In the genomic region with DNA sequence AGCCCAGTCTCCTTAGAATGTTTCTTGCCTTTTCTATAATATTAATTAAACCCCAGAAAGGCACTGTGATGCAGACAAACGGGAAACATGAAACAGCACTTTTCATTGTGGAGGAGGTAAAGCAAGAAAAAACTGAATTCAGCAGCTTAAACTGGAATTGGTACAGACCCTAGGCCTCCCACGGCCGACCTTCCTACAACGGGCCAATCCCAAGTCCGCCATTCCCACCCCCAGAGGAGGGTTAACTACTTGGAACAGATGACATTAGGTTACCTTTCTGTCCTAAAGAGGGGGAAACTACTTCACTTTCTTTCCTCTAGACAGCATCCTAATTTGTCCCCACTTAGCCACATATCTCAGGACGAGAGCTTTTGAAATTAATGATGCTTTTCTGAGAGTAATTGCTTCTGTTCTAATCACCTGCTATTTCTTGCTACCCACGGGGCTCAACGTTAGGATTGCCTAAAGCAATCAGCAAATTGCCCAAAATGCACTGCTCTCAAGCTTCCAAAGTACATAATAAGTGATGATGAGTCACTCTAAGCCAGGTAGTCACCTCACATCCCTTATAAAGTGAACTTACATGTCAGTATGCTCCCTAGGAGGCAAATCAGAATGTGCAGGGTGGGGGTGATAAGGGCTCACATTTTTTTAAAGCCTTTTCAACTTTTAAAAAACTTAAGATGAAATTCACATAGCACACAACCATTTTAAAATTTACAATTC, we compare ENCODE assay signal across 1 cellular context.
TF ChIP-seq lines count a peak whose summit lies in the region.

No MANE protein-coding gene starts in this region.

TF ChIP-seq in GM23338, 12 proteins besides CTCF, POLR2A, EP300 and RAD21 (continued from another document):
- TF ChIP-seq, protein P1, sequence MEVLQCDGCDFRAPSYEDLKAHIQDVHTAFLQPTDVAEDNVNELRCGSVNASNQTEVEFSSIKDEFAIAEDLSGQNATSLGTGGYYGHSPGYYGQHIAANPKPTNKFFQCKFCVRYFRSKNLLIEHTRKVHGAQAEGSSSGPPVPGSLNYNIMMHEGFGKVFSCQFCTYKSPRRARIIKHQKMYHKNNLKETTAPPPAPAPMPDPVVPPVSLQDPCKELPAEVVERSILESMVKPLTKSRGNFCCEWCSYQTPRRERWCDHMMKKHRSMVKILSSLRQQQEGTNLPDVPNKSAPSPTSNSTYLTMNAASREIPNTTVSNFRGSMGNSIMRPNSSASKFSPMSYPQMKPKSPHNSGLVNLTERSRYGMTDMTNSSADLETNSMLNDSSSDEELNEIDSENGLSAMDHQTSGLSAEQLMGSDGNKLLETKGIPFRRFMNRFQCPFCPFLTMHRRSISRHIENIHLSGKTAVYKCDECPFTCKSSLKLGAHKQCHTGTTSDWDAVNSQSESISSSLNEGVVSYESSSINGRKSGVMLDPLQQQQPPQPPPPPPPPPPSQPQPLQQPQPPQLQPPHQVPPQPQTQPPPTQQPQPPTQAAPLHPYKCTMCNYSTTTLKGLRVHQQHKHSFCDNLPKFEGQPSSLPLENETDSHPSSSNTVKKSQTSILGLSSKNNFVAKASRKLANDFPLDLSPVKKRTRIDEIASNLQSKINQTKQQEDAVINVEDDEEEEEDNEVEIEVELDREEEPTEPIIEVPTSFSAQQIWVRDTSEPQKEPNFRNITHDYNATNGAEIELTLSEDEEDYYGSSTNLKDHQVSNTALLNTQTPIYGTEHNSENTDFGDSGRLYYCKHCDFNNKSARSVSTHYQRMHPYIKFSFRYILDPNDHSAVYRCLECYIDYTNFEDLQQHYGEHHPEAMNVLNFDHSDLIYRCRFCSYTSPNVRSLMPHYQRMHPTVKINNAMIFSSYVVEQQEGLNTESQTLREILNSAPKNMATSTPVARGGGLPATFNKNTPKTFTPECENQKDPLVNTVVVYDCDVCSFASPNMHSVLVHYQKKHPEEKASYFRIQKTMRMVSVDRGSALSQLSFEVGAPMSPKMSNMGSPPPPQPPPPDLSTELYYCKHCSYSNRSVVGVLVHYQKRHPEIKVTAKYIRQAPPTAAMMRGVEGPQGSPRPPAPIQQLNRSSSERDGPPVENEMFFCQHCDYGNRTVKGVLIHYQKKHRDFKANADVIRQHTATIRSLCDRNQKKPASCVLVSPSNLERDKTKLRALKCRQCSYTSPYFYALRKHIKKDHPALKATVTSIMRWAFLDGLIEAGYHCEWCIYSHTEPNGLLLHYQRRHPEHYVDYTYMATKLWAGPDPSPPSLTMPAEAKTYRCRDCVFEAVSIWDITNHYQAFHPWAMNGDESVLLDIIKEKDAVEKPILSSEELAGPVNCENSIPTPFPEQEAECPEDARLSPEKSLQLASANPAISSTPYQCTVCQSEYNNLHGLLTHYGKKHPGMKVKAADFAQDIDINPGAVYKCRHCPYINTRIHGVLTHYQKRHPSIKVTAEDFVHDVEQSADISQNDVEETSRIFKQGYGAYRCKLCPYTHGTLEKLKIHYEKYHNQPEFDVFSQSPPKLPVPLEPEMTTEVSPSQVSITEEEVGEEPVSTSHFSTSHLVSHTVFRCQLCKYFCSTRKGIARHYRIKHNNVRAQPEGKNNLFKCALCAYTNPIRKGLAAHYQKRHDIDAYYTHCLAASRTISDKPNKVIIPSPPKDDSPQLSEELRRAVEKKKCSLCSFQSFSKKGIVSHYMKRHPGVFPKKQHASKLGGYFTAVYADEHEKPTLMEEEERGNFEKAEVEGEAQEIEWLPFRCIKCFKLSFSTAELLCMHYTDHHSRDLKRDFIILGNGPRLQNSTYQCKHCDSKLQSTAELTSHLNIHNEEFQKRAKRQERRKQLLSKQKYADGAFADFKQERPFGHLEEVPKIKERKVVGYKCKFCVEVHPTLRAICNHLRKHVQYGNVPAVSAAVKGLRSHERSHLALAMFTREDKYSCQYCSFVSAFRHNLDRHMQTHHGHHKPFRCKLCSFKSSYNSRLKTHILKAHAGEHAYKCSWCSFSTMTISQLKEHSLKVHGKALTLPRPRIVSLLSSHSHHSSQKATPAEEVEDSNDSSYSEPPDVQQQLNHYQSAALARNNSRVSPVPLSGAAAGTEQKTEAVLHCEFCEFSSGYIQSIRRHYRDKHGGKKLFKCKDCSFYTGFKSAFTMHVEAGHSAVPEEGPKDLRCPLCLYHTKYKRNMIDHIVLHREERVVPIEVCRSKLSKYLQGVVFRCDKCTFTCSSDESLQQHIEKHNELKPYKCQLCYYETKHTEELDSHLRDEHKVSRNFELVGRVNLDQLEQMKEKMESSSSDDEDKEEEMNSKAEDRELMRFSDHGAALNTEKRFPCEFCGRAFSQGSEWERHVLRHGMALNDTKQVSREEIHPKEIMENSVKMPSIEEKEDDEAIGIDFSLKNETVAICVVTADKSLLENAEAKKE (CRISPR knock-in tag; IDR thresholded peaks at IDR 0.05): no peak
- TF ChIP-seq, protein P2, sequence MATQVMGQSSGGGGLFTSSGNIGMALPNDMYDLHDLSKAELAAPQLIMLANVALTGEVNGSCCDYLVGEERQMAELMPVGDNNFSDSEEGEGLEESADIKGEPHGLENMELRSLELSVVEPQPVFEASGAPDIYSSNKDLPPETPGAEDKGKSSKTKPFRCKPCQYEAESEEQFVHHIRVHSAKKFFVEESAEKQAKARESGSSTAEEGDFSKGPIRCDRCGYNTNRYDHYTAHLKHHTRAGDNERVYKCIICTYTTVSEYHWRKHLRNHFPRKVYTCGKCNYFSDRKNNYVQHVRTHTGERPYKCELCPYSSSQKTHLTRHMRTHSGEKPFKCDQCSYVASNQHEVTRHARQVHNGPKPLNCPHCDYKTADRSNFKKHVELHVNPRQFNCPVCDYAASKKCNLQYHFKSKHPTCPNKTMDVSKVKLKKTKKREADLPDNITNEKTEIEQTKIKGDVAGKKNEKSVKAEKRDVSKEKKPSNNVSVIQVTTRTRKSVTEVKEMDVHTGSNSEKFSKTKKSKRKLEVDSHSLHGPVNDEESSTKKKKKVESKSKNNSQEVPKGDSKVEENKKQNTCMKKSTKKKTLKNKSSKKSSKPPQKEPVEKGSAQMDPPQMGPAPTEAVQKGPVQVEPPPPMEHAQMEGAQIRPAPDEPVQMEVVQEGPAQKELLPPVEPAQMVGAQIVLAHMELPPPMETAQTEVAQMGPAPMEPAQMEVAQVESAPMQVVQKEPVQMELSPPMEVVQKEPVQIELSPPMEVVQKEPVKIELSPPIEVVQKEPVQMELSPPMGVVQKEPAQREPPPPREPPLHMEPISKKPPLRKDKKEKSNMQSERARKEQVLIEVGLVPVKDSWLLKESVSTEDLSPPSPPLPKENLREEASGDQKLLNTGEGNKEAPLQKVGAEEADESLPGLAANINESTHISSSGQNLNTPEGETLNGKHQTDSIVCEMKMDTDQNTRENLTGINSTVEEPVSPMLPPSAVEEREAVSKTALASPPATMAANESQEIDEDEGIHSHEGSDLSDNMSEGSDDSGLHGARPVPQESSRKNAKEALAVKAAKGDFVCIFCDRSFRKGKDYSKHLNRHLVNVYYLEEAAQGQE (IDR thresholded peaks at IDR 0.05; ENCODE audit: unreplicated experiment): no peak
TF ChIP-seq in GM23338: peak in this region for 0.
